Comparison of ENCODE assay signal across 8 cellular contexts in genomic region chr5:54867310-54867944, GRCh38.
A peak's percentile ranks its signal among the peaks of the same experiment; 100 is the strongest.
DNase-seq lines count a peak whose midpoint lies in the region; ATAC-seq lines count a peak whose summit lies in the region.

No MANE protein-coding gene starts in this region.

- ATAC-seq in Right ventricle myocardium superior (ENCODE audit: poor library complexity) (peak; percentile 62), Right ventricle myocardium inferior (no peak), left ventricle myocardium superior (peak; percentile 47), HG03442 (IDR thresholded peaks at IDR 0.05; ENCODE audit: unreplicated experiment) (no peak)
- no peak for ATAC-seq in activated naive CD8-positive, alpha-beta T cell treated with anti-CD3 and anti-CD28 coated beads, Interleukin-2, amount 50 U/mL, for 24 hours

- H3K9me3 ChIP-seq in skeletal muscle tissue (ENCODE audit: control insufficient read depth in 3 of 3, low read length in 3 of 3), result no peaks in the 10 kb centered on the region

- intact Hi-C loops in Right ventricle myocardium superior (cut with DNase I), result no loop called here
- intact Hi-C loops in Right ventricle myocardium inferior (cut with DNase I), result loop anchor here (1.0 to 10.0 kb wide), 3 partner anchors 23 to 623 kb away; partner anchors contain the start of gene SNX18
- intact Hi-C loops in left ventricle myocardium superior (cut with micrococcal nuclease), result no loop called here

- H3K4me3 Mint-ChIP-seq in activated naive CD8-positive, alpha-beta T cell treated with anti-CD3 and anti-CD28 coated beads, Interleukin-2, amount 50 U/mL, for 24 hours, result no peak overlapping the region

- peak overlapping the region; percentile 6 for H3K27ac Mint-ChIP-seq in activated naive CD8-positive, alpha-beta T cell treated with anti-CD3 and anti-CD28 coated beads, Interleukin-2, amount 50 U/mL, for 24 hours

- H3K4me1 ChIP-seq in skeletal muscle tissue (ENCODE audit: control insufficient read depth in 3 of 3, insufficient read depth in 3 of 3, low read length in 3 of 3), result peaks cover 0 to 3% (median 0%) of the 10 kb centered on the region in 3 donors

- peak overlapping the region in 1 of 3 donors; percentile 19 for H3K9ac ChIP-seq in skeletal muscle tissue (ENCODE audit: low read depth in 1 of 3, low read length in 3 of 3)

- no peak overlapping the region for H3K27ac ChIP-seq in skeletal muscle tissue (ENCODE audit: low read depth, low read length)

- DNase-seq in Right ventricle myocardium superior (no peak), Right ventricle myocardium inferior (ENCODE audit: missing footprints) (no peak), NCI-H2029 (lab: John Stamatoyannopoulos, UW) (peak; percentile 61), left ventricle myocardium superior (no peak), ureter (ENCODE audit: low spot score) (no peak)
- no peak for DNase-seq in activated naive CD8-positive, alpha-beta T cell treated with anti-CD3 and anti-CD28 coated beads, Interleukin-2, amount 50 U/mL, for 24 hours

- H3K4me3 ChIP-seq in skeletal muscle tissue (ENCODE audit: low read length in 3 of 3), result peak overlapping the region; percentile 38 to 62 (median 42)

- H3K27me3 Mint-ChIP-seq in activated naive CD8-positive, alpha-beta T cell treated with anti-CD3 and anti-CD28 coated beads, Interleukin-2, amount 50 U/mL, for 24 hours, result peaks cover 47% of the 10 kb centered on the region

- H3K36me3 ChIP-seq in skeletal muscle tissue (ENCODE audit: control insufficient read depth in 3 of 3, insufficient read depth in 3 of 3, low read length in 3 of 3), result no peaks in the 10 kb centered on the region

- no peaks in the 10 kb centered on the region for H3K36me3 Mint-ChIP-seq in activated naive CD8-positive, alpha-beta T cell treated with anti-CD3 and anti-CD28 coated beads, Interleukin-2, amount 50 U/mL, for 24 hours (ENCODE audit: low read depth)

- H3K9me3 Mint-ChIP-seq in activated naive CD8-positive, alpha-beta T cell treated with anti-CD3 and anti-CD28 coated beads, Interleukin-2, amount 50 U/mL, for 24 hours, result no peaks in the 10 kb centered on the region

- peaks cover 35% of the 10 kb centered on the region for H3K4me1 Mint-ChIP-seq in activated naive CD8-positive, alpha-beta T cell treated with anti-CD3 and anti-CD28 coated beads, Interleukin-2, amount 50 U/mL, for 24 hours

- no peaks in the 10 kb centered on the region for H3K27me3 ChIP-seq in skeletal muscle tissue (ENCODE audit: control insufficient read depth in 3 of 3, insufficient read depth in 3 of 3, low read length in 3 of 3)

Comparison
In these comparisons a context has a peak if more than half of its experiments do, and no peak if none do; other contexts are left out.
1. ATAC-seq: peak in Right ventricle myocardium superior (single experiment) and left ventricle myocardium superior (single experiment); none in Right ventricle myocardium inferior (single experiment), activated naive CD8-positive, alpha-beta T cell treated with anti-CD3 and anti-CD28 coated beads, Interleukin-2, amount 50 U/mL, for 24 hours (single experiment) and HG03442 (single experiment).